Comparison of ENCODE assay signal across 20 cellular contexts in the genomic region with DNA sequence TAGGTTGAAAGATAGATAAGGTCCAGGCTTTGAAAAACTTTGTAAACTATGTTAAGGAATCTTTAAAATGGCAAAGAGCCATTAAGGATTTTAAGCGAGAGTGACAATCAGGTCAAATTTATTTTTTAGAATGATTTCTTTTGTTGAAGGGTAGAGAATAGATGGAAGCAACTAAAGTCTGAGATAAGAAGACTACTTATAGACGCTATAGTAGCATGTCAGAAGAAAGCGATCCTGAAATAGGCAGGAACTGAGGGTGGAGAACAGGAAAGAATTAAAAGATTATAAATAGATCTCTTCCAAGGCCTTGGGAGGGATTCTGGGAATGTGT. TPM values are rescaled to one million over a fixed set of nuclear protein-coding genes. Genes with fewer than 3 reads are reported as not detected.
DNase-seq lines count a peak whose midpoint lies in the region; TF ChIP-seq lines count a peak whose summit lies in the region.
"Had no signal": no experiment of that assay in that cellular context is flagged by ENCODE, and none has a peak within 500 bp of the region (broad histone marks: within the 10 kb centered on the region; RNA-seq: fewer than 3 reads in every experiment).

No MANE protein-coding gene starts in this region.

- H3K36me3 ChIP-seq in A673 (ENCODE audit: insufficient read depth, low read length, poor library complexity, severe bottlenecking) = no peaks in the 10 kb centered on the region
- no peaks in the 10 kb centered on the region for H3K36me3 ChIP-seq in stomach
- H3K36me3 ChIP-seq: colonic mucosa, MG63, thyroid gland had no signal

- DNase-seq in A673 (ENCODE audit: low spot score) (no peak), HFFc6 (no peak), epithelial cell of prostate (ENCODE audit: low read depth, low spot score) (no peak), H4 (ENCODE audit: low spot score) (no peak), stomach (no peak), cerebellar nuclear complex (lab: John Stamatoyannopoulos, UW) (no peak)
- DNase-seq: activated CD4-positive, alpha-beta memory T cell treated with anti-CD3 and anti-CD28 coated beads, Interleukin-2, amount 10 ng/mL, durations not matched to agents 7 days and 5 days; activated effector memory CD4-positive, alpha-beta T cell treated with Interleukin-2 at 50 U/mL for 16 hours; CD8-positive, alpha-beta T cell; DMS153; NCI-H2029 treated with DMSO at 0.1 percent for 48 hours; NCI-H345; NCI-H748 treated with DMSO at 0.1 percent for 48 hours; SHP77 treated with DMSO at 0.1 percent for 48 hours; T-helper 1 cell; thyroid gland had no signal

- TF ChIP-seq CTCF in A673 (conservative IDR thresholded peaks at IDR 0.05; ENCODE audit: low read depth, low read length) (no peak), HFFc6 (IDR thresholded peaks at IDR 0.05) (no peak), nephron (IDR thresholded peaks at IDR 0.05; ENCODE audit: unreplicated experiment in 3 of 3) (no peak), stomach (IDR thresholded peaks at IDR 0.05) (no peak)

- H3K4me1 Mint-ChIP-seq in HFFc6 (ENCODE audit: low read depth) (peaks cover 62% of the 10 kb centered on the region), nephron (peaks cover 12% of the 10 kb centered on the region)

- H3K36me3 Mint-ChIP-seq in HFFc6 (ENCODE audit: low read depth) = no peaks in the 10 kb centered on the region
- H3K36me3 Mint-ChIP-seq in nephron (ENCODE audit: low read depth) = no peaks in the 10 kb centered on the region
- H3K36me3 Mint-ChIP-seq: CD8-positive, alpha-beta T cell; stimulated activated effector memory CD8-positive, alpha-beta T cell treated with anti-CD3 and anti-CD28 coated beads, Interleukin-12 subunit alpha, Interleukin-12 subunit beta, amount 100 ng/mL, for 72 hours had no signal

- H3K4me3 ChIP-seq in A673 (ENCODE audit: low read depth, low read length, poor library complexity, severe bottlenecking) (no peak overlapping the region), stomach (no peak overlapping the region)
- H3K4me3 ChIP-seq: colonic mucosa, MG63, thyroid gland had no signal

- peak overlapping the region; percentile 47 for H3K4me3 Mint-ChIP-seq in HFFc6
- H3K4me3 Mint-ChIP-seq in nephron = no peak overlapping the region
- H3K4me3 Mint-ChIP-seq: activated CD4-positive, alpha-beta memory T cell treated with anti-CD3 and anti-CD28 coated beads, Interleukin-2, amount 10 ng/mL, durations not matched to agents 7 days and 5 days; CD8-positive, alpha-beta T cell; stimulated activated effector memory CD8-positive, alpha-beta T cell treated with anti-CD3 and anti-CD28 coated beads, Interleukin-12 subunit alpha, Interleukin-12 subunit beta, amount 100 ng/mL, for 72 hours had no signal

- H3K27ac ChIP-seq in A673 (ENCODE audit: low read depth, low read length, poor library complexity, severe bottlenecking) = no peak overlapping the region
- H3K27ac ChIP-seq in epithelial cell of prostate = peak overlapping the region; percentile 52
- H3K27ac ChIP-seq in stomach = peak overlapping the region in 2 of 5 donors; percentile 14 to 34
- H3K27ac ChIP-seq: colonic mucosa, thyroid gland had no signal

- H3K27me3 Mint-ChIP-seq in HFFc6 (ENCODE audit: insufficient read depth) (no peaks in the 10 kb centered on the region), nephron (ENCODE audit: low read depth) (peaks cover 17% of the 10 kb centered on the region)
- H3K27me3 Mint-ChIP-seq: activated CD4-positive, alpha-beta memory T cell treated with anti-CD3 and anti-CD28 coated beads, Interleukin-2, amount 10 ng/mL, durations not matched to agents 7 days and 5 days had no signal

- TF ChIP-seq POLR2A in stomach (IDR thresholded peaks at IDR 0.05) = no peak

- CTCF ChIA-PET in A673 (lab: Charles Lee) = no interaction called here

- intact Hi-C loops in A673 (cut with micrococcal nuclease; ENCODE audit: unreplicated experiment) = no loop called here
- intact Hi-C loops in stomach (cut with DNase I; ENCODE audit: low total_unique reads) = no loop called here

- H3K27ac Mint-ChIP-seq in HFFc6 = peak overlapping the region; percentile 85
- peak overlapping the region; percentile 45 to 79 (median 67) for H3K27ac Mint-ChIP-seq in nephron
- H3K27ac Mint-ChIP-seq: activated CD4-positive, alpha-beta memory T cell treated with anti-CD3 and anti-CD28 coated beads, Interleukin-2, amount 10 ng/mL, durations not matched to agents 7 days and 5 days; CD8-positive, alpha-beta T cell had no signal

- BruUV-seq in A673 (replicated peaks; lab: Mats Ljungman, UMichigan) = TSS peak; percentile 84

- H3K9me3 ChIP-seq in A673 (ENCODE audit: low read depth, low read length, poor library complexity, severe bottlenecking) = no peaks in the 10 kb centered on the region
- no peaks in the 10 kb centered on the region for H3K9me3 ChIP-seq in stomach
- H3K9me3 ChIP-seq: colonic mucosa, MG63, thyroid gland had no signal

- H3K4me1 ChIP-seq in A673 (ENCODE audit: insufficient read depth, low read length, poor library complexity, severe bottlenecking) (peaks cover 12% of the 10 kb centered on the region), stomach (peaks cover 0 to 26% (median 6%) of the 10 kb centered on the region in 4 donors)
- H3K4me1 ChIP-seq: colonic mucosa, thyroid gland had no signal

- POLR2A ChIA-PET in A673 (lab: Charles Lee; ENCODE audit: low non-redundant PET) = no interaction called here

- 68 to 77% (median 75%) methylated on average over 3 of the region's 3 CpGs for WGBS in stomach, 5 donors

- no peak for TF ChIP-seq EP300 in stomach (IDR thresholded peaks at IDR 0.05)

- no peaks in the 10 kb centered on the region for H3K27me3 ChIP-seq in A673 (replicated peaks; ENCODE audit: insufficient read depth, low read depth, low read length, poor library complexity)
- no peaks in the 10 kb centered on the region for H3K27me3 ChIP-seq in stomach
- H3K27me3 ChIP-seq: colonic mucosa, MG63, thyroid gland had no signal

- no peaks in the 10 kb centered on the region for H3K9me3 Mint-ChIP-seq in HFFc6
- no peaks in the 10 kb centered on the region for H3K9me3 Mint-ChIP-seq in nephron
- H3K9me3 Mint-ChIP-seq: activated CD4-positive, alpha-beta memory T cell treated with anti-CD3 and anti-CD28 coated beads, Interleukin-2, amount 10 ng/mL, durations not matched to agents 7 days and 5 days; CD8-positive, alpha-beta T cell; stimulated activated effector memory CD8-positive, alpha-beta T cell treated with anti-CD3 and anti-CD28 coated beads, Interleukin-12 subunit alpha, Interleukin-12 subunit beta, amount 100 ng/mL, for 72 hours had no signal

RNA-seq across cellular contexts. Expression of a gene that starts 13.0 kb away (rescaled TPM):
- total RNA-seq in A673 (2021) = 157 and 159 TPM in 2 replicates
- total RNA-seq in HFFc6 (2021; fragmentation: NEBNext Ultra II Directional; extraction: Animal tissue kit (Norgen Biotek cat#: 25700)) = 10 to 100 TPM; 19.5 to 60.9 (median 23.4) TPM
- 55.0 and 80.5 TPM in 2 replicates for total RNA-seq in H4 (2014; rRNA removed; shearing (Covaris generic))
- total RNA-seq in stomach = 10 to 100 TPM in 4 of 5 donors, 1 to 10 TPM in 1; 3.6 to 74.5 (median 50.0) TPM
- polyA plus RNA-seq in stomach = 10 to 100 TPM; 27.5 to 41.5 (median 29.4) TPM
